Comparison of ENCODE assay signal across 10 cellular contexts in the genomic region with DNA sequence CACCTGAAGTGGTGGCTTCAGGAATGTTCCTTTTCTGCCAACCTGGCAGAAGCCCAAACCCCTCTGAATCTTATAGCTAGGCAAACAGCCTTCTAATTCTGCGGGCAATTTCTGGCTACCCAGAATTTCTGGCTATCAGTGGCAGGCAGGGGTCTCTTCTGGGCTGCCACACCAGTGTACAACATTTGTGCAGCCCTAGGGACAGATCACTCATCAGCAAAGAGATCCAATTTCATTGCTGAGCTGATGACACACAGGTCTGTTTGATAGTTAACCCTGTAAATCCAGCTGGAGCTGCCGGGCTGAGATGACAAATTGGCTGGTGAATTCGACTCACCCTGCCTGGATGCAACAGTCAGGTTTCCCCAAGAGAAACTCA. TPM values are rescaled to one million over a fixed set of nuclear protein-coding genes. Genes with fewer than 3 reads are reported as not detected.
DNase-seq lines count a peak whose midpoint lies in the region; ATAC-seq and TF ChIP-seq lines count a peak whose summit lies in the region.
"Had no signal": no experiment of that assay in that cellular context is flagged by ENCODE, and none has a peak within 500 bp of the region (broad histone marks: within the 10 kb centered on the region; RNA-seq: fewer than 3 reads in every experiment).

No MANE protein-coding gene starts in this region.

- TF ChIP-seq CTCF in kidney epithelial cell (IDR thresholded peaks at IDR 0.05; ENCODE audit: insufficient read depth, low read length, poor library complexity, severe bottlenecking) = no peak

- H3K36me3 ChIP-seq in adipocyte (ENCODE audit: control insufficient read depth, insufficient read depth, low read length, severe bottlenecking) = no peaks in the 10 kb centered on the region
- no peaks in the 10 kb centered on the region for H3K36me3 ChIP-seq in kidney epithelial cell (ENCODE audit: control insufficient read depth, insufficient read depth, low read length)
- H3K36me3 ChIP-seq: right lobe of liver had no signal

- H3K4me3 ChIP-seq in adipocyte (ENCODE audit: low read length) = peak overlapping the region; percentile 88
- H3K4me3 ChIP-seq in kidney epithelial cell (ENCODE audit: low read depth, low read length) = peak overlapping the region; percentile 63

- DNase-seq in A172 (ENCODE audit: low spot score) (peak; percentile 52), HT1080 (ENCODE audit: low read depth) (peak; percentile 73), adipocyte (ENCODE audit: low read depth) (peak; percentile 49), kidney epithelial cell (ENCODE audit: low read depth) (no peak), cortex of kidney (lab: John Stamatoyannopoulos, UW) (no peak), RPMI8226 (no peak)
- DNase-seq: right lobe of liver had no signal

- no peaks in the 10 kb centered on the region for H3K27me3 ChIP-seq in adipocyte (replicated peaks; ENCODE audit: control insufficient read depth, insufficient read depth, low read length)
- no peaks in the 10 kb centered on the region for H3K27me3 ChIP-seq in kidney epithelial cell (ENCODE audit: control insufficient read depth, insufficient read depth, low read length)
- H3K27me3 ChIP-seq: right lobe of liver had no signal

- no peak overlapping the region for H3K9ac ChIP-seq in adipocyte (ENCODE audit: low read length)
- H3K9ac ChIP-seq: KMS-11 had no signal

- H3K9me3 ChIP-seq in adipocyte (ENCODE audit: control insufficient read depth, low read length) = no peaks in the 10 kb centered on the region
- H3K9me3 ChIP-seq: right lobe of liver had no signal

- H3K4me1 ChIP-seq in adipocyte (ENCODE audit: control insufficient read depth, insufficient read depth, low read length) = peaks cover 19% of the 10 kb centered on the region
- H3K4me1 ChIP-seq: right lobe of liver had no signal

- ATAC-seq in HG03442 (IDR thresholded peaks at IDR 0.05; ENCODE audit: unreplicated experiment) = no peak
- no peak for ATAC-seq in HG02973 (IDR thresholded peaks at IDR 0.05; ENCODE audit: unreplicated experiment)

RNA-seq across cellular contexts. Expression of gene MID1, which starts 2.4 kb away (rescaled TPM):
- 13.0 and 15.1 TPM in 2 replicates for total RNA-seq in A172 (2014; rRNA removed; shearing (Covaris generic))
- total RNA-seq in HT1080 (2014; rRNA removed; shearing (Covaris generic)) = 17.2 and 23.8 TPM in 2 replicates
- polyA plus RNA-seq in HT1080 (2015; cell fraction: cytosol; rRNA removed) = 6.5 and 9.6 TPM in 2 replicates
- polyA plus RNA-seq in HT1080 (2015; cell fraction: nucleus; rRNA removed) = 20.0 and 22.8 TPM in 2 replicates
- total RNA-seq in kidney epithelial cell = 13.5 and 18.2 TPM in 2 replicates

Comparison
In these comparisons a context has a peak if more than half of its experiments do, and no peak if none do; other contexts are left out.
1. DNase-seq: peak in A172 (single experiment), HT1080 (single experiment) and adipocyte (single experiment); none in kidney epithelial cell (single experiment), cortex of kidney (single experiment) and RPMI8226 (single experiment).